ENCODE assay signal across 25 cellular contexts in genomic region chr3:62295571-62295970, GRCh38.
"Had no signal": no experiment of that assay in that cellular context is flagged by ENCODE, and none has a peak within 500 bp of the region (broad histone marks: within the 10 kb centered on the region; RNA-seq: fewer than 3 reads in every experiment).

No MANE protein-coding gene starts in this region.

- H3K9me3 Mint-ChIP-seq: dendritic cell treated with granulocyte-macrophage colony-stimulating factor and Interleukin-4, amounts not matched to agents 40 ng/mL and 50 ng/mL, for 4 days; endodermal cell had no signal

- H3K9me3 ChIP-seq: colonic mucosa, esophagus muscularis mucosa, esophagus squamous epithelium, gastrocnemius medialis, gastroesophageal sphincter had no signal

- H3K4me1 ChIP-seq: colonic mucosa, esophagus muscularis mucosa, esophagus squamous epithelium, foreskin keratinocyte, gastroesophageal sphincter had no signal

- H3K27me3 Mint-ChIP-seq: dendritic cell treated with granulocyte-macrophage colony-stimulating factor and Interleukin-4, amounts not matched to agents 40 ng/mL and 50 ng/mL, for 4 days; effector memory CD8-positive, alpha-beta T cell had no signal

- H3K27ac ChIP-seq: colonic mucosa, coronary artery, dorsolateral prefrontal cortex, epithelial cell of prostate, esophagus muscularis mucosa, esophagus squamous epithelium, foreskin keratinocyte, gastrocnemius medialis, gastroesophageal sphincter, heart left ventricle, heart right ventricle had no signal

- H3K27ac Mint-ChIP-seq: dendritic cell treated with granulocyte-macrophage colony-stimulating factor and Interleukin-4, amounts not matched to agents 40 ng/mL and 50 ng/mL, for 4 days; effector memory CD8-positive, alpha-beta T cell; endodermal cell had no signal

- H3K4me3 Mint-ChIP-seq: dendritic cell treated with granulocyte-macrophage colony-stimulating factor and Interleukin-4, amounts not matched to agents 40 ng/mL and 50 ng/mL, for 4 days; effector memory CD8-positive, alpha-beta T cell; endodermal cell had no signal

- H3K4me1 Mint-ChIP-seq: endodermal cell had no signal

- H3K27me3 ChIP-seq: colonic mucosa, dorsolateral prefrontal cortex, esophagus muscularis mucosa, esophagus squamous epithelium, foreskin keratinocyte, gastrocnemius medialis, gastroesophageal sphincter, heart left ventricle, heart right ventricle had no signal

- H3K4me3 ChIP-seq: colonic mucosa, coronary artery, dorsolateral prefrontal cortex, esophagus muscularis mucosa, esophagus squamous epithelium, gastrocnemius medialis, gastroesophageal sphincter, heart left ventricle, heart right ventricle had no signal

- H3K36me3 ChIP-seq: colonic mucosa had no signal

- DNase-seq: colonic mucosa; cortex of kidney; dermis blood vessel endothelial cell; dorsolateral prefrontal cortex; effector CD4-positive, alpha-beta T cell; effector CD8-positive, alpha-beta T cell; effector memory CD4-positive, alpha-beta T cell; effector memory CD8-positive, alpha-beta T cell; endodermal cell; erythroblast; esophagus squamous epithelium; foreskin fibroblast; foreskin keratinocyte; foreskin melanocyte; gastrocnemius medialis; glutamatergic neuron; head of caudate nucleus; heart left ventricle; heart right ventricle had no signal

- ATAC-seq: effector memory CD8-positive, alpha-beta T cell; esophagus mucosa; foreskin keratinocyte; gastrocnemius medialis; gastroesophageal sphincter had no signal
